In the genomic region with DNA sequence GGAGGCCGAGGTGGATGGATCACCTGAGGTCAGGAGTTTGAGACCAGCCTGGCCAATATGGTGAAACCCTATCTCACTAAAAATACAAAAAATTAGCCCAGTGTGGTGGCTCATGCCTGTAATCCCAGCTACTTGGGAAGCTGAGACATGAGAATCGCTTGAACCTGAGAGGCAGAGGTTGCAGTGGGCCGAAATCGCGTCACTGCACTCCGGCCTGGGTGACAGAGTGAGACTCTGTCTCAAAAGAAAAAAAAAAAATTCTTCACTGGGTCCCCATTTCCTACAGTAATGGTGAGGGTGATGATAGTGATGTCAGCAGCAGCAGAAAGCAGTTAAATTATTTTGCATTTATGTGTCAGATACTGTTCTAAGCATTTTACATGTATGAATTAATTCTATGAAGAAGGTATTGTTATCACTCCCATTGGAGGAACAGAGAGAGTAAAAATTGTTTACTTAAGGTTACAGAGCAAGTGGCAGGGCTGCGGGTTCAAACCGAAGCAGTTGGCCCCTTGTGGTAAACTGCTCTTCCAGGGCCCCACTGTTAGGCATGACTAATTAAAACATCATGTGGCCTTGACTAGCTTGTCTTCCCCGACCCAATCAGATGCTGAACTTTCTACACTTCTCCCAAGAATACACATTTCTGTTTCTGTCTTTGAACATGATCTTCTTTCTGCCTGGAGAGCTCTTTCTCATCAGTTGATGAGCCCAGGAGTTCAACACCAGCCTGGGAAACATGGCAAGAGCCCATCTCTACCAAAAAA, we compare ENCODE assay signal across 10 cellular contexts. TPM values are rescaled to one million over a fixed set of nuclear protein-coding genes. Genes with fewer than 3 reads are reported as not detected.
DNase-seq lines count a peak whose midpoint lies in the region; ATAC-seq, FAIRE-seq and TF ChIP-seq lines count a peak whose summit lies in the region.
"Had no signal": no experiment of that assay in that cellular context is flagged by ENCODE, and none has a peak within 500 bp of the region (broad histone marks: within the 10 kb centered on the region; RNA-seq: fewer than 3 reads in every experiment).

No MANE protein-coding gene starts in this region.

- H3K9me1 ChIP-seq in K562 (ENCODE audit: control insufficient read depth, insufficient read depth, low read length), result no peaks in the 10 kb centered on the region

- 0 out of 3 replicates have a peak, but pooled peaks cover 3% of the 10 kb centered on the region for H3K79me2 ChIP-seq in K562 (ENCODE audit: control insufficient read depth, insufficient read depth, low read length)

- TF ChIP-seq RAD21 in K562 (CRISPR knock-in tag; conservative IDR thresholded peaks at IDR 0.05 in 1 of 2, IDR thresholded peaks at IDR 0.05 in 1 of 2), result no peak

- no peak for TF ChIP-seq EP300 in K562 (IDR thresholded peaks at IDR 0.05; ENCODE audit: low read length)

- H3K4me3 ChIP-seq in Panc1 (ENCODE audit: low read depth in 2 of 2, low read length in 2 of 2) (no peak overlapping the region), K562 (no peak overlapping the region), aorta (ENCODE audit: low read length in 2 of 2) (no peak overlapping the region)
- H3K4me3 ChIP-seq: BLaER1, MG63 had no signal

- POLR2A ChIA-PET in Panc1 (lab: Charles Lee) (interaction anchor here (0.6 to 0.7 kb wide), 2 partner anchors 70 to 1802 kb away, joined by 6 to 12 read pairs; no protein-coding TSS in a partner anchor), K562 (lab: Yijun Ruan, JAX) (interaction anchor here (0.6 to 1.2 kb wide), 2 partner anchors 15 to 54 kb away, joined by 3 read pairs; no protein-coding TSS in a partner anchor)

- H3K36me3 Mint-ChIP-seq in activated naive CD4-positive, alpha-beta T cell treated with anti-CD3 and anti-CD28 coated beads for 36 hours (ENCODE audit: low read depth), result peaks cover 76% of the 10 kb centered on the region

- TSS peak; percentile 29 for BruUV-seq in Panc1 (replicated peaks; lab: Mats Ljungman, UMichigan)
- no TSS peak for BruUV-seq in K562 (replicated peaks; lab: Mats Ljungman, UMichigan)

- H3K9ac ChIP-seq in K562 (ENCODE audit: insufficient read depth in 1 of 2, low read depth in 2 of 2, low read length in 2 of 2), result no peak overlapping the region
- H3K9ac ChIP-seq: BLaER1 had no signal

- ATAC-seq in Panc1 (no peak), K562 (no peak), aorta (ENCODE audit: low FRiP score) (no peak), HG02571 (IDR thresholded peaks at IDR 0.05; ENCODE audit: unreplicated experiment) (no peak)

- no peaks in the 10 kb centered on the region for H4K20me1 ChIP-seq in K562 (replicated peaks; ENCODE audit: control insufficient read depth, insufficient read depth, low read length)

- in situ Hi-C loops in Panc1 (cut with HindIII; ENCODE audit: low pct_unique_long_range_greater_than_20kb, low sequenced_read_pairs) (no loop called here), K562 (cut with MboI) (no loop called here)

- no peaks in the 10 kb centered on the region for H3K27me3 Mint-ChIP-seq in activated naive CD4-positive, alpha-beta T cell treated with anti-CD3 and anti-CD28 coated beads for 36 hours (ENCODE audit: low read depth)

- H3K4me3 Mint-ChIP-seq in activated naive CD4-positive, alpha-beta T cell treated with anti-CD3 and anti-CD28 coated beads for 36 hours, result peak overlapping the region; percentile 8

- H3K9me3 ChIP-seq in Panc1 (ENCODE audit: control insufficient read depth, insufficient read depth, low read depth, low read length), result no peaks in the 10 kb centered on the region
- H3K9me3 ChIP-seq in K562 (replicated peaks; ENCODE audit: control insufficient read depth, insufficient read depth, low read depth, low read length), result no peaks in the 10 kb centered on the region
- no peaks in the 10 kb centered on the region for H3K9me3 ChIP-seq in aorta (ENCODE audit: control insufficient read depth, low read length)
- H3K9me3 ChIP-seq: BLaER1, MG63 had no signal

- 55% methylated on average over 4 of the region's 9 CpGs for WGBS in K562 (ENCODE audit: insufficient coverage, low coverage, missing lambda C conversion rate)
- 77 to 81% methylated on average over 9 of the region's 9 CpGs for WGBS in aorta, 2 donors

- H3K4me1 Mint-ChIP-seq in activated naive CD4-positive, alpha-beta T cell treated with anti-CD3 and anti-CD28 coated beads for 36 hours (ENCODE audit: low read depth), result peaks cover 58% of the 10 kb centered on the region

- intact Hi-C loops in activated naive CD4-positive, alpha-beta T cell treated with anti-CD3 and anti-CD28 coated beads for 36 hours (cut with micrococcal nuclease), result loop anchor here (1.0 to 10.0 kb wide), 2 partner anchors 9 to 332 kb away; partner anchors contain the start of gene PLEKHH3
- intact Hi-C loops in Panc1 (cut with micrococcal nuclease; ENCODE audit: unreplicated experiment), result no loop called here
- intact Hi-C loops in K562 (cut with micrococcal nuclease), result no loop called here
- intact Hi-C loops in aorta (cut with DNase I), result no loop called here

- H2AFZ ChIP-seq in K562 (ENCODE audit: low read depth, low read length), result no peak overlapping the region

- H3K27ac Mint-ChIP-seq in activated naive CD4-positive, alpha-beta T cell treated with anti-CD3 and anti-CD28 coated beads for 36 hours, result peak overlapping the region; percentile 93

- H3K27ac ChIP-seq in Panc1 (ENCODE audit: low read length), result peak overlapping the region; percentile 50; the same call in 1 of the 2 replicates
- no peak overlapping the region for H3K27ac ChIP-seq in K562 (ENCODE audit: extremely low read depth, low read depth, low read length)
- H3K27ac ChIP-seq in aorta (ENCODE audit: low read depth in 1 of 2, low read length in 2 of 2), result no peak overlapping the region
- H3K27ac ChIP-seq: BLaER1 had no signal

- H3K9me3 Mint-ChIP-seq in activated naive CD4-positive, alpha-beta T cell treated with anti-CD3 and anti-CD28 coated beads for 36 hours, result no peaks in the 10 kb centered on the region

- DNase-seq in activated naive CD4-positive, alpha-beta T cell treated with anti-CD3 and anti-CD28 coated beads for 36 hours, result peak; percentile 74
- no peak for DNase-seq in activated naive CD4-positive, alpha-beta T cell (lab: John Stamatoyannopoulos, UW)
- DNase-seq in Panc1 (ENCODE audit: low read depth, low spot score), result no peak
- DNase-seq in K562 (ENCODE audit: extremely low read depth in 1 of 4, low spot score in 3 of 4), result peak in 1 of 4 experiments; percentile 38
- peak; percentile 63 for DNase-seq in stimulated activated CD8-positive, alpha-beta memory T cell treated with anti-CD3 and anti-CD28 coated beads, Interleukin-4, amount 100 ng/mL, for 48 hours
- DNase-seq in NCI-H774 (lab: John Stamatoyannopoulos, UW), result no peak
- no peak for DNase-seq in aorta
- DNase-seq: MG63 had no signal

- H3K4me1 ChIP-seq in Panc1 (ENCODE audit: control insufficient read depth, insufficient read depth, low read length) (peaks cover 4% of the 10 kb centered on the region), K562 (replicated peaks in 1 of 2; ENCODE audit: control insufficient read depth in 2 of 2, insufficient read depth in 2 of 2, low read length in 2 of 2) (no peaks in the 10 kb centered on the region; a peak in 1 of 5 replicates), aorta (ENCODE audit: control insufficient read depth in 1 of 2, insufficient read depth in 2 of 2, low read length in 2 of 2) (peaks cover under 1 to 1% of the 10 kb centered on the region in 2 donors)

- H3K36me3 ChIP-seq in Panc1 (ENCODE audit: control insufficient read depth, insufficient read depth, low read length), result peaks cover 8% of the 10 kb centered on the region; the same call in 1 of the 2 replicates
- H3K36me3 ChIP-seq in K562 (ENCODE audit: control insufficient read depth, insufficient read depth, low read length), result peaks cover 76% of the 10 kb centered on the region
- H3K36me3 ChIP-seq in aorta (ENCODE audit: control insufficient read depth in 1 of 2, insufficient read depth in 2 of 2, low read length in 1 of 2), result peaks cover 6 to 10% of the 10 kb centered on the region in 2 donors

- no peak for TF ChIP-seq CTCF in Panc1 (IDR thresholded peaks at IDR 0.05)
- TF ChIP-seq CTCF in K562 (IDR thresholded peaks at IDR 0.05 in 2 of 3, conservative IDR thresholded peaks at IDR 0.05 in 1 of 3; ENCODE audit: insufficient read depth in 2 of 3, low read depth in 1 of 3, low read length in 3 of 3), result no peak

- no peaks in the 10 kb centered on the region for H3K27me3 ChIP-seq in Panc1 (ENCODE audit: control insufficient read depth, insufficient read depth, low read length)
- no peaks in the 10 kb centered on the region for H3K27me3 ChIP-seq in K562 (ENCODE audit: control insufficient read depth in 2 of 2, insufficient read depth in 2 of 2, low read length in 2 of 2)
- no peaks in the 10 kb centered on the region for H3K27me3 ChIP-seq in aorta (ENCODE audit: control insufficient read depth in 1 of 2, insufficient read depth in 2 of 2, low read length in 1 of 2)
- H3K27me3 ChIP-seq: BLaER1, MG63 had no signal

- CTCF ChIA-PET in activated naive CD4-positive, alpha-beta T cell treated with anti-CD3 and anti-CD28 coated beads for 36 hours (lab: Charles Lee), result interaction anchor here (0.7 to 3.5 kb wide), 5 partner anchors 9 to 51 kb away, joined by 3 to 17 read pairs (median 3); partner anchors contain the start of gene STAT3
- CTCF ChIA-PET in Panc1 (lab: Charles Lee) (no interaction called here), K562 (lab: Yijun Ruan, JAX; ENCODE audit: low intra/inter-chr PET ratio) (interaction anchor here (0.6 kb wide), 1 partner anchor 115 kb away, joined by 3 read pairs; no protein-coding TSS in a partner anchor)

- H3K4me2 ChIP-seq in K562 (ENCODE audit: insufficient read depth, low read length), result no peak overlapping the region
- H3K4me2 ChIP-seq: BLaER1 had no signal

- FAIRE-seq in K562 (lab: Jason Lieb, UNC), result peak; percentile 66

- TF ChIP-seq POLR2A in K562 (conservative IDR thresholded peaks at IDR 0.05), result no peak

RNA-seq across cellular contexts. Expression of gene STAT3, which starts 45.8 kb away (rescaled TPM):
- total RNA-seq in activated naive CD4-positive, alpha-beta T cell treated with anti-CD3 and anti-CD28 coated beads for 36 hours, result 100 to 1,000 TPM; 404 to 408 TPM
- total RNA-seq in Panc1 (2021; ENCODE audit: unreplicated experiment) (287 TPM), K562 (2014; rRNA removed) (90.4 and 99.6 TPM in 2 replicates), K562 (2014; rRNA removed; fragmentation: Illumina TruSeq; extraction: Trizol) (108 and 115 TPM in 2 replicates), K562 (2015; rRNA removed; fragmentation: Illumina TruSeq; extraction: Trizol) (105 and 113 TPM in 2 replicates), K562 (2021) (120 and 133 TPM in 2 replicates), aorta (100 to 1,000 TPM; 279 to 297 TPM)
- polyA plus RNA-seq in Panc1 (2012; ENCODE audit: insufficient read length), result 210 TPM
- total RNA-seq in K562 (2011; cell fraction: chromatin; rRNA removed; ENCODE audit: low replicate concordance), result 176 and 210 TPM in 2 replicates
- total RNA-seq in K562 (2011; cell fraction: nucleolus; rRNA removed), result 110 and 117 TPM in 2 replicates
- 145 and 167 TPM in 2 replicates for total RNA-seq in K562 (2011; cell fraction: nucleoplasm; rRNA removed)
- polyA plus RNA-seq in K562 (2011; rRNA removed) (90.0 and 120 TPM in 2 replicates), K562 (2014; fragmentation: Illumina TruSeq; extraction: Trizol) (179 and 180 TPM in 2 replicates), K562 (2014; fragmentation: Nextera tagmentation; extraction: Ambion mirVana) (100 to 1,000 TPM; 114 to 160 TPM), K562 (2014; rRNA removed) (120 and 134 TPM in 2 replicates), aorta (10 to 100 TPM; 34.1 to 78.3 TPM)
- polyA plus RNA-seq in K562 (2011; cell fraction: cytosol; rRNA removed), result 83.3 and 125 TPM in 2 replicates
- polyA plus RNA-seq in K562 (2011; cell fraction: nucleus; rRNA removed), result 58.4 and 72.2 TPM in 2 replicates
- 160 and 179 TPM in 2 replicates for polyA plus RNA-seq in K562 (2012)
- 111 and 124 TPM in 2 replicates for polyA minus RNA-seq in K562 (2011; rRNA and poly(A)+ RNA removed)
- 68.3 and 70.2 TPM in 2 replicates for polyA minus RNA-seq in K562 (2011; cell fraction: cytosol; rRNA and poly(A)+ RNA removed)
- polyA minus RNA-seq in K562 (2011; cell fraction: nucleus; rRNA and poly(A)+ RNA removed), result 35.3 and 48.0 TPM in 2 replicates

RNA-seq across cellular contexts. Expression of gene STAT5A, which starts 54.1 kb away (rescaled TPM):
- total RNA-seq in activated naive CD4-positive, alpha-beta T cell treated with anti-CD3 and anti-CD28 coated beads for 36 hours, result 100 to 1,000 TPM; 165 to 174 TPM
- 26.7 TPM for total RNA-seq in Panc1 (2021; ENCODE audit: unreplicated experiment)
- 37.3 TPM for polyA plus RNA-seq in Panc1 (2012; ENCODE audit: insufficient read length)
- 251 and 757 TPM in 2 replicates for total RNA-seq in K562 (2011; cell fraction: chromatin; rRNA removed; ENCODE audit: low replicate concordance)
- 428 and 505 TPM in 2 replicates for total RNA-seq in K562 (2011; cell fraction: nucleolus; rRNA removed)
- total RNA-seq in K562 (2011; cell fraction: nucleoplasm; rRNA removed), result 262 and 311 TPM in 2 replicates
- 391 and 467 TPM in 2 replicates for total RNA-seq in K562 (2014; rRNA removed)
- 156 and 174 TPM in 2 replicates for total RNA-seq in K562 (2014; rRNA removed; fragmentation: Illumina TruSeq; extraction: Trizol)
- 177 and 195 TPM in 2 replicates for total RNA-seq in K562 (2015; rRNA removed; fragmentation: Illumina TruSeq; extraction: Trizol)
- 377 and 414 TPM in 2 replicates for total RNA-seq in K562 (2021)
- 131 and 196 TPM in 2 replicates for polyA plus RNA-seq in K562 (2011; rRNA removed)
- 76.7 and 247 TPM in 2 replicates for polyA plus RNA-seq in K562 (2011; cell fraction: cytosol; rRNA removed)
- polyA plus RNA-seq in K562 (2011; cell fraction: nucleus; rRNA removed), result 268 and 853 TPM in 2 replicates
- polyA plus RNA-seq in K562 (2012), result 303 and 408 TPM in 2 replicates
- 379 and 415 TPM in 2 replicates for polyA plus RNA-seq in K562 (2014; fragmentation: Illumina TruSeq; extraction: Trizol)
- polyA plus RNA-seq in K562 (2014; fragmentation: Nextera tagmentation; extraction: Ambion mirVana), result 10 to 100 TPM; 79.9 to 81.8 TPM
- 239 and 248 TPM in 2 replicates for polyA plus RNA-seq in K562 (2014; rRNA removed)
- 114 and 250 TPM in 2 replicates for polyA minus RNA-seq in K562 (2011; rRNA and poly(A)+ RNA removed)
- 124 and 299 TPM in 2 replicates for polyA minus RNA-seq in K562 (2011; cell fraction: cytosol; rRNA and poly(A)+ RNA removed)
- polyA minus RNA-seq in K562 (2011; cell fraction: nucleus; rRNA and poly(A)+ RNA removed), result 105 and 217 TPM in 2 replicates
- total RNA-seq in aorta, result 10 to 100 TPM; 42.1 to 63.2 TPM
- polyA plus RNA-seq in aorta, result 10 to 100 TPM; 10.9 to 20.8 TPM

Comparison
In these comparisons a context has a peak if more than half of its experiments do, and no peak if none do; other contexts are left out.
1. DNase-seq: peak in activated naive CD4-positive, alpha-beta T cell treated with anti-CD3 and anti-CD28 coated beads for 36 hours (single experiment) and stimulated activated CD8-positive, alpha-beta memory T cell treated with anti-CD3 and anti-CD28 coated beads, Interleukin-4, amount 100 ng/mL, for 48 hours (single experiment); none in activated naive CD4-positive, alpha-beta T cell (0 of 4), Panc1 (single experiment), NCI-H774 (single experiment) and aorta (0 of 2).